In the genomic region with DNA sequence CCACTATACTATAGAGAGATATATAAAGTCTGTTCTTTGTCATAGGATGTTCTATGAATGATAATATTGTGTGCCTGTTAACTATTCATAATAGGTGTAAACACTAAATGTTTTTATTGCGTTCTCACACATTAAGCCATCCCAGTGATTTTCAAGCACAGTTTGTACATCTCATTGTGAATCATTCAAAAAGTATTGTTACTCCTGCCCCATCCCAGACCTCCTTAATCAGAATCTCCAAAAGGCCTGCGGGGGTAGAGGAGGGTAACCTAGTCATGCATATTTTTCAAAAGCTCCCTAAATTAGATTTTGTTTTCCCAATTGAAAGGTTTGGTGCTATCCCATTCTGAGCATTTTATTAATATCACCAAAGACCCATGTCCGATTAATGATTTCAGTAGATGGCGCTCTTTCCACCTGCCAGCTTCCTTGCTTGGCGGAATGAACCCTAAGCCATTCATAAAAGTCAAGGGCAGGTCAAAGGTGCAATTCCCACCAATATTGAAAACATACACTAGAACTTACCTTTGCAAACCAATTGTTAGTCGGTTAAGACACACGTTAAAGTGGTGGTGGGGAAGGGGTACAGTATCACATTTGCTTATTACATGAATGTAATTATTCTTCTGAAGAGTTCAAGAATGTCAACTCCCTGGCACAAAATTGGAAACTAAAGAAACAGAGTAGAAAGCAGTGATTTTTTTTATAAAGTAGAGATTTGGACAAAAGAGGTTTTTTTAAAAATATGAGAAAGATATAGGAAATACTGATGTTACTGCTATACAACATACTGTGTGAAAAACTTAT, we compare ENCODE assay signal across 8 cellular contexts. TPM values are rescaled to one million over a fixed set of nuclear protein-coding genes. Genes with fewer than 3 reads are reported as not detected.
DNase-seq lines count a peak whose midpoint lies in the region; ATAC-seq, FAIRE-seq and TF ChIP-seq lines count a peak whose summit lies in the region.

No MANE protein-coding gene starts in this region.

- peaks cover 6 to 11% of the 10 kb centered on the region in 2 experiments; a peak in 3 of 4 replicates for H3K4me1 ChIP-seq in HCT116 (ENCODE audit: control insufficient read depth in 1 of 2, insufficient read depth in 2 of 2, low read length in 2 of 2)

- ATAC-seq in HCT116, result peak; percentile 75; the same call in 1 of the 2 replicates
- peak; percentile 42 for ATAC-seq in WTC11
- no peak for ATAC-seq in GM21390 (IDR thresholded peaks at IDR 0.05; ENCODE audit: unreplicated experiment)

- no peaks in the 10 kb centered on the region for H3K9me2 ChIP-seq in HCT116 (ENCODE audit: insufficient read depth)

- H3K4me3 Mint-ChIP-seq in WTC11 (no peak overlapping the region), neural crest cell (no peak overlapping the region)

- no peak overlapping the region for H2AFZ ChIP-seq in HCT116 (ENCODE audit: low read depth, low read length, poor library complexity, severe bottlenecking)

- H3K27ac ChIP-seq in HCT116 (ENCODE audit: low read depth, low read length), result no peak overlapping the region

- RAD21 ChIA-PET in HCT116 (lab: Charles Lee; ENCODE audit: low non-redundant PET in 1 of 2, low total read pairs in 2 of 2, uncharacterized antibody in 2 of 2, unreplicated experiment in 2 of 2), result interaction anchor here in 1 of 2 experiments (0.8 kb wide), 1 partner anchor 333 kb away, joined by 3 read pairs; the partner anchor contains the start of gene PPA2

- peak; percentile 81 for TF ChIP-seq RAD21 in HCT116 (IDR thresholded peaks at IDR 0.05; ENCODE audit: low read depth)

- DNase-seq in DMS53 treated with DMSO at 0.1 percent for 48 hours (lab: John Stamatoyannopoulos, UW; ENCODE audit: unreplicated experiment), result peak; percentile 3
- DNase-seq in HCT116 (ENCODE audit: low read depth, low spot score), result no peak
- DNase-seq in WTC11 (ENCODE audit: low spot score), result no peak
- peak; percentile 58 to 73 for DNase-seq in erythroblast (lab: John Stamatoyannopoulos, UW)
- no peak for DNase-seq in neural crest cell (ENCODE audit: low read depth, low spot score)
- DNase-seq in NCI-H146 (lab: John Stamatoyannopoulos, UW), result no peak
- no peak for DNase-seq in H54 (ENCODE audit: insufficient read length, low spot score)

- no peak overlapping the region for H3K27ac Mint-ChIP-seq in WTC11
- no peak overlapping the region for H3K27ac Mint-ChIP-seq in neural crest cell (ENCODE audit: unreplicated experiment)

- H4K20me1 ChIP-seq in HCT116 (ENCODE audit: insufficient read depth), result no peaks in the 10 kb centered on the region

- no peaks in the 10 kb centered on the region for H3K79me2 ChIP-seq in HCT116 (ENCODE audit: insufficient read depth, low read length)

- TF ChIP-seq CTCF in HCT116 (IDR thresholded peaks at IDR 0.05 in 2 of 3, conservative IDR thresholded peaks at IDR 0.05 in 1 of 3; ENCODE audit: borderline replicate concordance in 1 of 3, insufficient read depth in 1 of 3, low read depth in 2 of 3, low read length in 2 of 3) (peak; percentile 63 to 79 (median 67); a peak in 5 of 6 replicates), WTC11 (IDR thresholded peaks at IDR 0.05) (0 out of 2 replicates have a peak, but pooled peaks have one; percentile 17), neural crest cell (conservative IDR thresholded peaks at IDR 0.05) (peak; percentile 66)

- no peak for FAIRE-seq in H54 (lab: Jason Lieb, UNC)

- H3K36me3 Mint-ChIP-seq in WTC11 (no peaks in the 10 kb centered on the region), neural crest cell (ENCODE audit: low read depth) (no peaks in the 10 kb centered on the region)

- intact Hi-C loops in HCT116 (cut with micrococcal nuclease), result loop anchor here (1.0 to 5.0 kb wide), 2 partner anchors 311 to 330 kb away; no protein-coding TSS in a partner anchor

- no peaks in the 10 kb centered on the region for H3K9me3 ChIP-seq in HCT116 (ENCODE audit: control insufficient read depth in 1 of 2, insufficient read depth in 1 of 2, low read depth in 1 of 2, low read length in 2 of 2)

- no peaks in the 10 kb centered on the region for H3K36me3 ChIP-seq in HCT116 (ENCODE audit: control insufficient read depth in 1 of 2, insufficient read depth in 2 of 2, low read length in 2 of 2)

- H3K27me3 Mint-ChIP-seq in WTC11 (ENCODE audit: low read depth) (peaks cover 73% of the 10 kb centered on the region), neural crest cell (ENCODE audit: low read depth) (peaks cover 38% of the 10 kb centered on the region)

- H3K9me3 Mint-ChIP-seq in WTC11 (no peaks in the 10 kb centered on the region), neural crest cell (no peaks in the 10 kb centered on the region)

- CTCF ChIA-PET in HCT116 (lab: Charles Lee), result interaction anchor here (1.1 to 1.3 kb wide), 2 partner anchors 10 to 333 kb away, joined by 5 to 9 read pairs; partner anchors contain the start of gene PPA2
- CTCF ChIA-PET in WTC11 (lab: Charles Lee), result interaction anchor here (0.6 to 2.5 kb wide), 4 partner anchors 19 to 333 kb away, joined by 3 to 8 read pairs (median 4); partner anchors contain the start of gene PPA2

- POLR2A ChIA-PET in HCT116 (lab: Charles Lee) (no interaction called here), WTC11 (lab: Charles Lee) (no interaction called here)

- no peak overlapping the region for H3K9ac ChIP-seq in HCT116 (ENCODE audit: low read length)

- no peak overlapping the region for H3K4me2 ChIP-seq in HCT116 (ENCODE audit: low read length)

- TF ChIP-seq POLR2A in HCT116 (IDR thresholded peaks at IDR 0.05; ENCODE audit: borderline replicate concordance, extremely low read depth, insufficient read depth, insufficient read length) (no peak), erythroblast (IDR thresholded peaks at IDR 0.05; ENCODE audit: low read length) (no peak), H54 (IDR thresholded peaks at IDR 0.05; ENCODE audit: low read depth, low read length) (no peak)

- H3K27me3 ChIP-seq in HCT116 (ENCODE audit: insufficient read depth, low read length), result no peaks in the 10 kb centered on the region

- peaks cover 12% of the 10 kb centered on the region for H3K4me1 Mint-ChIP-seq in WTC11
- H3K4me1 Mint-ChIP-seq in neural crest cell, result peaks cover 12% of the 10 kb centered on the region

- H3K4me3 ChIP-seq in HCT116 (replicated peaks in 1 of 2; ENCODE audit: low read depth in 1 of 2, low read length in 2 of 2), result no peak overlapping the region

- BruUV-seq in HCT116 (replicated peaks; lab: Mats Ljungman, UMichigan), result no TSS peak

TF ChIP-seq in HCT116, 20 proteins besides CTCF, POLR2A, EP300 and RAD21 (continues in another document):
- TF ChIP-seq SRF (IDR thresholded peaks at IDR 0.05; ENCODE audit: low read depth) (no peak), SP1 (IDR thresholded peaks at IDR 0.05; ENCODE audit: low read depth) (no peak), FOSL1 (IDR thresholded peaks at IDR 0.05; ENCODE audit: low read depth) (no peak), CBX3 (IDR thresholded peaks at IDR 0.05; ENCODE audit: low read depth) (no peak), SIN3A (IDR thresholded peaks at IDR 0.05; ENCODE audit: low read depth) (no peak), CEBPB (IDR thresholded peaks at IDR 0.05; ENCODE audit: low read depth) (no peak; the same call in 1 of the 2 replicates)

TF ChIP-seq in WTC11, 78 proteins besides CTCF, POLR2A, EP300 and RAD21 (continues in another document):
- TF ChIP-seq NR1H2 (CRISPR knock-in tag; IDR thresholded peaks at IDR 0.05) (no peak), TEAD1 (CRISPR knock-in tag; IDR thresholded peaks at IDR 0.05) (no peak), ATF3 (CRISPR knock-in tag; conservative IDR thresholded peaks at IDR 0.05) (no peak), KAT7 (CRISPR knock-in tag; IDR thresholded peaks at IDR 0.05; ENCODE audit: borderline replicate concordance) (no peak), MYBL2 (CRISPR knock-in tag; IDR thresholded peaks at IDR 0.05) (no peak), ZNF121 (CRISPR knock-in tag; IDR thresholded peaks at IDR 0.05) (no peak), ZNF317 (CRISPR knock-in tag; IDR thresholded peaks at IDR 0.05; ENCODE audit: borderline replicate concordance, low read depth) (no peak), FOXK1 (CRISPR knock-in tag; IDR thresholded peaks at IDR 0.05) (no peak), GTF2I (CRISPR knock-in tag; conservative IDR thresholded peaks at IDR 0.05) (no peak)
- TF ChIP-seq, protein P1, sequence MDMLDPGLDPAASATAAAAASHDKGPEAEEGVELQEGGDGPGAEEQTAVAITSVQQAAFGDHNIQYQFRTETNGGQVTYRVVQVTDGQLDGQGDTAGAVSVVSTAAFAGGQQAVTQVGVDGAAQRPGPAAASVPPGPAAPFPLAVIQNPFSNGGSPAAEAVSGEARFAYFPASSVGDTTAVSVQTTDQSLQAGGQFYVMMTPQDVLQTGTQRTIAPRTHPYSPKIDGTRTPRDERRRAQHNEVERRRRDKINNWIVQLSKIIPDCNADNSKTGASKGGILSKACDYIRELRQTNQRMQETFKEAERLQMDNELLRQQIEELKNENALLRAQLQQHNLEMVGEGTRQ (CRISPR knock-in tag; IDR thresholded peaks at IDR 0.05), result no peak

RNA-seq across cellular contexts. Expression of gene TET2, which starts 5.8 kb away (rescaled TPM):
- total RNA-seq in HCT116 (2021; ENCODE audit: unreplicated experiment) (9.7 TPM), WTC11 (2021) (2.7 to 3.4 TPM (median 2.9 TPM) in 3 replicates), neural crest cell (23.3 and 25.3 TPM in 2 replicates)
- 2.7 and 2.8 TPM in 2 replicates for polyA plus RNA-seq in HCT116 (2012)

Comparison
In these comparisons a context has a peak if more than half of its experiments do, and no peak if none do; other contexts are left out.
1. DNase-seq: peak in DMS53 treated with DMSO at 0.1 percent for 48 hours (single experiment) and erythroblast (2 of 2); none in HCT116 (single experiment), WTC11 (single experiment), neural crest cell (single experiment), NCI-H146 (single experiment) and H54 (single experiment).
2. CTCF ChIP-seq: peak in every context shown above with its lines; median percentile 67 in HCT116; 66 in neural crest cell; 17 in WTC11.